25 cellular contexts compared by ENCODE assay signal in genomic region chr6:13367396-13367795, GRCh38. TPM values are rescaled to one million over a fixed set of nuclear protein-coding genes. Genes with fewer than 3 reads are reported as not detected.
DNase-seq lines count a peak whose midpoint lies in the region; TF ChIP-seq lines count a peak whose summit lies in the region.
"Had no signal": no experiment of that assay in that cellular context is flagged by ENCODE, and none has a peak within 500 bp of the region (broad histone marks: within the 10 kb centered on the region; RNA-seq: fewer than 3 reads in every experiment).

No MANE protein-coding gene starts in this region.

- no peaks in the 10 kb centered on the region for H3K79me2 ChIP-seq in mammary epithelial cell (ENCODE audit: insufficient read depth, low read length)

- H2BK12ac ChIP-seq in neuronal stem cell (ENCODE audit: low read length), result no peak overlapping the region

- no peaks in the 10 kb centered on the region for H3K9me3 Mint-ChIP-seq in MCF 10A (ENCODE audit: unreplicated experiment)
- H3K9me3 Mint-ChIP-seq in endothelial cell (ENCODE audit: unreplicated experiment), result no peaks in the 10 kb centered on the region
- H3K9me3 Mint-ChIP-seq: activated naive CD4-positive, alpha-beta T cell treated with anti-CD3 and anti-CD28 coated beads, Interleukin-2, amount 50 U/mL, for 72 hours; activated T-cell treated with anti-CD3 and anti-CD28 coated beads, Interleukin-2, amount 50 U/mL, for 72 hours; CD8-positive, alpha-beta T cell; effector memory CD8-positive, alpha-beta T cell; stimulated activated memory B cell treated with anti-CD40 and anti-IgM and Interleukin-4, amounts not matched to agents 10 μg/mL and 1 μg/mL and 100 μg/mL, for 72 hours had no signal

- peaks cover 2% of the 10 kb centered on the region for H3K79me1 ChIP-seq in neuronal stem cell (ENCODE audit: low read depth, low read length)

- H3K4me2 ChIP-seq in mammary epithelial cell (ENCODE audit: insufficient read depth, low read depth, low read length) (no peak overlapping the region), neuronal stem cell (ENCODE audit: insufficient read depth, low read length, poor library complexity, severe bottlenecking) (no peak overlapping the region)
- H3K4me2 ChIP-seq: KMS-11, smooth muscle cell had no signal

- H3K27ac ChIP-seq in mammary epithelial cell (ENCODE audit: insufficient read depth, low read depth, low read length), result no peak overlapping the region
- no peak overlapping the region for H3K27ac ChIP-seq in neuronal stem cell (replicated peaks; ENCODE audit: low read length)
- H3K27ac ChIP-seq: KMS-11 had no signal

- dilution Hi-C loops in mammary epithelial cell (cut with HindIII; ENCODE audit: low sequenced_read_pairs), result no loop called here

- H3K4me1 Mint-ChIP-seq in MCF 10A (ENCODE audit: insufficient read depth, unreplicated experiment), result peaks cover 34% of the 10 kb centered on the region
- peaks cover 33% of the 10 kb centered on the region for H3K4me1 Mint-ChIP-seq in endothelial cell (ENCODE audit: unreplicated experiment)

- H3K27me3 ChIP-seq in mammary epithelial cell (ENCODE audit: insufficient read depth, low read length) (no peaks in the 10 kb centered on the region), neuronal stem cell (ENCODE audit: control insufficient read depth in 3 of 3, insufficient read depth in 3 of 3, low read depth in 1 of 3, low read length in 3 of 3) (no peaks in the 10 kb centered on the region)
- H3K27me3 ChIP-seq: tibial nerve had no signal

- no peak overlapping the region for H3K4me3 ChIP-seq in mammary epithelial cell (replicated peaks in 1 of 3; ENCODE audit: insufficient read depth in 1 of 3, low read depth in 2 of 3, low read length in 3 of 3)
- H3K4me3 ChIP-seq in neuronal stem cell (ENCODE audit: low read length in 2 of 2), result no peak overlapping the region
- H3K4me3 ChIP-seq: smooth muscle cell, tibial nerve had no signal

- POLR2A ChIA-PET in MCF 10A (lab: Yijun Ruan, JAX) (interaction anchor here (1.0 to 1.6 kb wide), 2 partner anchors 12 kb away, joined by 4 to 6 read pairs; no protein-coding TSS in a partner anchor), GM10248 (lab: Yijun Ruan, JAX) (no interaction called here)

- H3K23ac ChIP-seq in neuronal stem cell (ENCODE audit: low read depth, low read length, poor library complexity), result no peak overlapping the region

- H2BK120ac ChIP-seq in neuronal stem cell (ENCODE audit: low read depth, low read length), result no peak overlapping the region

- H3K4me3 Mint-ChIP-seq in MCF 10A (ENCODE audit: unreplicated experiment), result no peak overlapping the region
- H3K4me3 Mint-ChIP-seq in endothelial cell (ENCODE audit: unreplicated experiment), result no peak overlapping the region
- H3K4me3 Mint-ChIP-seq: activated T-cell treated with anti-CD3 and anti-CD28 coated beads, Interleukin-2, amount 50 U/mL, for 72 hours; CD8-positive, alpha-beta T cell; effector memory CD8-positive, alpha-beta T cell; stimulated activated memory B cell treated with anti-CD40 and anti-IgM and Interleukin-4, amounts not matched to agents 10 μg/mL and 1 μg/mL and 100 μg/mL, for 72 hours had no signal

- H3K14ac ChIP-seq in neuronal stem cell (ENCODE audit: low read length), result no peak overlapping the region

- no peak overlapping the region for H2BK5ac ChIP-seq in neuronal stem cell (ENCODE audit: low read length)

- intact Hi-C loops in MCF 10A (cut with micrococcal nuclease), result no loop called here
- intact Hi-C loops in mammary epithelial cell (cut with micrococcal nuclease), result no loop called here

- no peaks in the 10 kb centered on the region for H3K36me3 Mint-ChIP-seq in MCF 10A (ENCODE audit: insufficient read depth, unreplicated experiment)
- peaks cover 27% of the 10 kb centered on the region for H3K36me3 Mint-ChIP-seq in endothelial cell (ENCODE audit: low read depth, unreplicated experiment)
- H3K36me3 Mint-ChIP-seq: CD8-positive, alpha-beta T cell had no signal

- H3K9me3 ChIP-seq in mammary epithelial cell (replicated peaks; ENCODE audit: insufficient read depth, low read length), result no peaks in the 10 kb centered on the region
- peaks cover 0 to 2% of the 10 kb centered on the region in 2 donors for H3K9me3 ChIP-seq in neuronal stem cell (replicated peaks in 1 of 2; ENCODE audit: control insufficient read depth in 2 of 2, insufficient read depth in 1 of 2, low read depth in 1 of 2, low read length in 2 of 2)
- H3K9me3 ChIP-seq: tibial nerve had no signal

- no peak overlapping the region for H3K4ac ChIP-seq in neuronal stem cell (ENCODE audit: low read length)

- H3K27me3 Mint-ChIP-seq in MCF 10A (ENCODE audit: insufficient read depth, unreplicated experiment) (no peaks in the 10 kb centered on the region), endothelial cell (ENCODE audit: unreplicated experiment) (peaks cover 11% of the 10 kb centered on the region)
- H3K27me3 Mint-ChIP-seq: effector memory CD8-positive, alpha-beta T cell; stimulated activated memory B cell treated with anti-CD40 and anti-IgM and Interleukin-4, amounts not matched to agents 10 μg/mL and 1 μg/mL and 100 μg/mL, for 72 hours had no signal

- TF ChIP-seq CTCF in MCF 10A (IDR thresholded peaks at IDR 0.05; ENCODE audit: unreplicated experiment), result no peak
- TF ChIP-seq CTCF in mammary epithelial cell (conservative IDR thresholded peaks at IDR 0.05 in 1 of 2, IDR thresholded peaks at IDR 0.05 in 1 of 2; ENCODE audit: extremely low read depth in 1 of 2, insufficient read depth in 1 of 2, low read depth in 1 of 2, low read length in 2 of 2), result no peak
- no peak for TF ChIP-seq CTCF in endothelial cell (IDR thresholded peaks at IDR 0.05; ENCODE audit: unreplicated experiment)
- TF ChIP-seq CTCF in GM13976 (IDR thresholded peaks at IDR 0.05; ENCODE audit: borderline replicate concordance, control extremely low read depth, extremely low read depth, insufficient read depth, missing control alignments), result no peak
- no peak for TF ChIP-seq CTCF in GM10248 (IDR thresholded peaks at IDR 0.05; ENCODE audit: control extremely low read depth, extremely low read depth, low read depth, missing control alignments)

- no peak overlapping the region for H4K8ac ChIP-seq in neuronal stem cell (ENCODE audit: low read depth, low read length)

- no peaks in the 10 kb centered on the region for H3K36me3 ChIP-seq in mammary epithelial cell (ENCODE audit: insufficient read depth, low read length)
- no peaks in the 10 kb centered on the region for H3K36me3 ChIP-seq in neuronal stem cell (replicated peaks in 1 of 2; ENCODE audit: control insufficient read depth in 2 of 2, insufficient read depth in 2 of 2, low read length in 2 of 2)

- no peaks in the 10 kb centered on the region for H4K20me1 ChIP-seq in mammary epithelial cell (ENCODE audit: insufficient read depth, low read length)

- WGBS in mammary epithelial cell (ENCODE audit: low coverage, missing lambda C conversion rate), result 83% methylated on average over 3 of the region's 3 CpGs
- WGBS in neuronal stem cell (ENCODE audit: extremely low coverage in 2 of 2, insufficient read length in 2 of 2, insufficient replicate concordance in 1 of 2), 2 donors, result no CpG with 5 or more reads among the region's 3 CpGs

- peak overlapping the region; percentile 36 for H3K27ac Mint-ChIP-seq in MCF 10A (ENCODE audit: low read depth, unreplicated experiment)
- H3K27ac Mint-ChIP-seq in endothelial cell (ENCODE audit: unreplicated experiment), result peak overlapping the region; percentile 4
- H3K27ac Mint-ChIP-seq: activated naive CD4-positive, alpha-beta T cell treated with anti-CD3 and anti-CD28 coated beads, Interleukin-2, amount 50 U/mL, for 72 hours; activated T-cell treated with anti-CD3 and anti-CD28 coated beads, Interleukin-2, amount 50 U/mL, for 72 hours; CD8-positive, alpha-beta T cell; effector memory CD8-positive, alpha-beta T cell; stimulated activated memory B cell treated with anti-CD40 and anti-IgM and Interleukin-4, amounts not matched to agents 10 μg/mL and 1 μg/mL and 100 μg/mL, for 72 hours had no signal

- BruUV-seq in MCF 10A (replicated peaks; lab: Mats Ljungman, UMichigan) (no TSS peak), mammary epithelial cell (replicated peaks; lab: Mats Ljungman, UMichigan) (no TSS peak)

- H3K9ac ChIP-seq in mammary epithelial cell (ENCODE audit: insufficient read depth, low read length), result no peak overlapping the region
- H3K9ac ChIP-seq in neuronal stem cell (ENCODE audit: low read depth, low read length, poor library complexity), result no peak overlapping the region
- H3K9ac ChIP-seq: KMS-11 had no signal

- H3K18ac ChIP-seq in neuronal stem cell (ENCODE audit: low read length), result no peak overlapping the region

- CTCF ChIA-PET in MCF 10A (lab: Yijun Ruan, JAX), result interaction anchor here (0.6 to 1.3 kb wide), 8 partner anchors 10 to 456 kb away, joined by 3 to 4 read pairs (median 4); no protein-coding TSS in a partner anchor
- CTCF ChIA-PET in mammary epithelial cell (lab: Charles Lee; ENCODE audit: low non-redundant PET), result no interaction called here
- CTCF ChIA-PET in GM10248 (lab: Yijun Ruan, JAX), result interaction anchor here (0.9 kb wide), 1 partner anchor 11 kb away, joined by 3 read pairs; no protein-coding TSS in a partner anchor

- no peak overlapping the region for H4K91ac ChIP-seq in neuronal stem cell (ENCODE audit: low read depth, low read length, poor library complexity)

- no peak for DNase-seq in MCF 10A (ENCODE audit: unreplicated experiment)
- DNase-seq in mammary epithelial cell, result no peak
- peak; percentile 56 for DNase-seq in NCI-H2227 (lab: John Stamatoyannopoulos, UW; ENCODE audit: unreplicated experiment)
- DNase-seq in endothelial cell (ENCODE audit: low spot score), result no peak
- peak; percentile 32 for DNase-seq in neuronal stem cell (ENCODE audit: low spot score)
- no peak for DNase-seq in GM13976 (ENCODE audit: low spot score)
- DNase-seq in Ammon's horn (ENCODE audit: low spot score), result no peak
- DNase-seq in GM10248 (ENCODE audit: extremely low spot score), result no peak
- DNase-seq: 8988T; activated T-cell treated with anti-CD3 and anti-CD28 coated beads, Interleukin-2, amount 50 U/mL, for 72 hours; aorta; CD8-positive, alpha-beta T cell; cerebellar nuclear complex; DMS53; effector memory CD8-positive, alpha-beta T cell; NCI-H187; NCI-H226; NCI-H774; PC-3; SHP77 treated with DMSO at 0.1 percent for 48 hours had no signal

- H3K4me1 ChIP-seq in mammary epithelial cell (ENCODE audit: insufficient read depth, low read length) (peaks cover 25% of the 10 kb centered on the region), neuronal stem cell (ENCODE audit: control insufficient read depth in 2 of 2, insufficient read depth in 1 of 2, low read depth in 1 of 2, low read length in 2 of 2) (peaks cover 8 to 22% of the 10 kb centered on the region in 2 donors)

- no peak overlapping the region for H2BK15ac ChIP-seq in neuronal stem cell (ENCODE audit: low read length)

- H2AFZ ChIP-seq in mammary epithelial cell (ENCODE audit: low read depth, low read length) (no peak overlapping the region), neuronal stem cell (ENCODE audit: low read length) (peak overlapping the region; percentile 51)

- in situ Hi-C loops in mammary epithelial cell (cut with MboI; ENCODE audit: low sequenced_read_pairs in 2 of 2), result no loop called here
- in situ Hi-C loops in GM13976 (cut with MboI; ENCODE audit: low sequenced_read_pairs, unreplicated experiment), result no loop called here

- no peak overlapping the region for H2AK5ac ChIP-seq in neuronal stem cell (ENCODE audit: low read depth, low read length)

RNA-seq across cellular contexts. Expression of gene TBC1D7, which starts 39.1 kb away (rescaled TPM):
- total RNA-seq in MCF 10A (2022) (19.5 and 28.5 TPM in 2 replicates), mammary epithelial cell (10 to 100 TPM; 21.0 to 22.1 TPM), endothelial cell (ENCODE audit: unreplicated experiment) (40.4 TPM)
- 21.8 TPM for polyA plus RNA-seq in mammary epithelial cell
- 30.2 TPM for polyA minus RNA-seq in mammary epithelial cell
- polyA plus RNA-seq in neuronal stem cell (2013, experiment 1 of 2), result 35.5 TPM
- 37.0 TPM for polyA plus RNA-seq in neuronal stem cell (2013, experiment 2 of 2)

Comparison
In these comparisons a context has a peak if more than half of its experiments do, and no peak if none do; other contexts are left out.
1. DNase-seq: peak in NCI-H2227 (single experiment) and neuronal stem cell (single experiment); none in MCF 10A (single experiment), mammary epithelial cell (single experiment), endothelial cell (single experiment), GM13976 (single experiment), Ammon's horn (single experiment) and GM10248 (single experiment).